Comparison of ENCODE assay signal across 10 cellular contexts in the genomic region with DNA sequence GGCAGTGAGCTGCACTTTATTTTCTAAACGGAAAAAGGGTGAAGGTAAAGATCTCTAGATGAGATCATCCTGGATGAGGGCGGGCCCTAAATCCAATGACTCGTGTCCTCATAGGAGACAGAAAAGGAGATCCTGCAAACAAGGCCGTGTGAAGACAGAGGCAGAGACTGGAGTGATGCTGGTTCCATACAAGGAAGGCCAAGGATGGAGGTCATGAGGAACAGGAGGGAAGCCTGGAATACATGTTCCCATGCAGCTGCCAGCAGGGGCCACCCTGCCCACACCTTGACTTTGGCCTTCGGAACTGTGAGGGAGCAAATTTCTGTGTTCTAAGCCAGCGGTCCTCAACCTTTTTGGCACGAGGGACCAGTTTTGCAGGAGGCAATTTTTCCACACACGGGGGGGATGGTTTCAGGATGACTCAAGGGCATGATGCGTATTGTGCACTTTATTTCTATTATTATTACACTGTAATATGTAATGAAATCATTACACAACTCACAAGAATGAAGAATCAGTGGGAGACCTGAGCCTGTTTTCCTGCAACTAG.
DNase-seq lines count a peak whose midpoint lies in the region; ATAC-seq, FAIRE-seq and TF ChIP-seq lines count a peak whose summit lies in the region.
"Had no signal": no experiment of that assay in that cellular context is flagged by ENCODE, and none has a peak within 500 bp of the region (broad histone marks: within the 10 kb centered on the region; RNA-seq: fewer than 3 reads in every experiment).

No MANE protein-coding gene starts in this region.

- H3K27me3 ChIP-seq in bronchial epithelial cell (ENCODE audit: control insufficient read depth, insufficient read depth, low read length): no peaks in the 10 kb centered on the region
- H3K27me3 ChIP-seq in prostate gland (replicated peaks; ENCODE audit: insufficient read depth): no peaks in the 10 kb centered on the region

- DNase-seq in Caki2 (ENCODE audit: low read depth): peak; percentile 29
- no peak for DNase-seq in LNCaP clone FGC (ENCODE audit: low read depth)
- DNase-seq in bronchial epithelial cell (ENCODE audit: low read depth): peak; percentile 78
- DNase-seq in left lobe of liver (ENCODE audit: low spot score): no peak
- DNase-seq in cerebellar cortex (ENCODE audit: low spot score): no peak
- no peak for DNase-seq in prostate gland (ENCODE audit: low spot score)
- DNase-seq in NCI-H1930 (lab: John Stamatoyannopoulos, UW): no peak
- DNase-seq: stimulated activated naive CD8-positive, alpha-beta T cell treated with anti-CD3 and anti-CD28 coated beads, Interleukin-15, amount 100 ng/mL, for 72 hours had no signal

- no peak for FAIRE-seq in bronchial epithelial cell (lab: Jason Lieb, UNC)

- peak; percentile 28 for ATAC-seq in left lobe of liver
- ATAC-seq in HG02763 (IDR thresholded peaks at IDR 0.05; ENCODE audit: unreplicated experiment): no peak
- ATAC-seq: activated naive CD4-positive, alpha-beta T cell treated with anti-CD3 and anti-CD28 coated beads, Interleukin-2, amount 50 U/mL, for 72 hours; stimulated activated naive CD8-positive, alpha-beta T cell treated with anti-CD3 and anti-CD28 coated beads, Interleukin-15, amount 100 ng/mL, for 72 hours had no signal

- 91% methylated on average over 9 of the region's 9 CpGs for WGBS in prostate gland

- TF ChIP-seq POLR2A in prostate gland (IDR thresholded peaks at IDR 0.05): no peak

- TF ChIP-seq CTCF in LNCaP clone FGC (IDR thresholded peaks at IDR 0.05; ENCODE audit: control insufficient read depth, extremely low read depth, insufficient read depth) (peak; percentile 18; the same call in 1 of the 2 replicates), bronchial epithelial cell (IDR thresholded peaks at IDR 0.05; ENCODE audit: insufficient read depth, low read length, severe bottlenecking) (no peak), prostate gland (IDR thresholded peaks at IDR 0.05) (no peak)

- in situ Hi-C loops in Caki2 (cut with HindIII; ENCODE audit: low pct_unique_long_range_greater_than_20kb, low sequenced_read_pairs): no loop called here

- no peaks in the 10 kb centered on the region for H3K36me3 ChIP-seq in bronchial epithelial cell (ENCODE audit: control insufficient read depth, insufficient read depth, low read length)
- no peaks in the 10 kb centered on the region for H3K36me3 ChIP-seq in prostate gland

- no peak overlapping the region for H3K27ac ChIP-seq in prostate gland

- intact Hi-C loops in prostate gland (cut with DNase I): no loop called here

- H3K9me3 ChIP-seq in prostate gland: no peaks in the 10 kb centered on the region

- H3K4me1 ChIP-seq in prostate gland (replicated peaks): no peaks in the 10 kb centered on the region

- no peak overlapping the region for H3K4me3 ChIP-seq in LNCaP clone FGC (ENCODE audit: low read depth, low read length)
- no peak overlapping the region for H3K4me3 ChIP-seq in bronchial epithelial cell (ENCODE audit: low read depth, low read length)
- H3K4me3 ChIP-seq in prostate gland: no peak overlapping the region

Comparison
In these comparisons a context has a peak if more than half of its experiments do, and no peak if none do; other contexts are left out.
1. DNase-seq: peak in Caki2 (single experiment) and bronchial epithelial cell (single experiment); none in LNCaP clone FGC (single experiment), left lobe of liver (single experiment), cerebellar cortex (single experiment), prostate gland (single experiment) and NCI-H1930 (0 of 2).